Comparison of ENCODE assay signal across 18 cellular contexts in genomic region chr19:49829200-49829599, GRCh38. TPM values are rescaled to one million over a fixed set of nuclear protein-coding genes. Genes with fewer than 3 reads are reported as not detected.
DNase-seq lines count a peak whose midpoint lies in the region; ATAC-seq and TF ChIP-seq lines count a peak whose summit lies in the region.
"Had no signal": no experiment of that assay in that cellular context is flagged by ENCODE, and none has a peak within 500 bp of the region (broad histone marks: within the 10 kb centered on the region; RNA-seq: fewer than 3 reads in every experiment).

No MANE protein-coding gene starts in this region.

- H3K9me3 ChIP-seq in BLaER1 = no peaks in the 10 kb centered on the region
- no peaks in the 10 kb centered on the region for H3K9me3 ChIP-seq in psoas muscle
- H3K9me3 ChIP-seq: BE2C, Caco-2, HAP-1 had no signal

- H3K4me3 ChIP-seq in BLaER1 = no peak overlapping the region
- H3K4me3 ChIP-seq in psoas muscle = no peak overlapping the region
- H3K4me3 ChIP-seq: HAP-1 had no signal

- H3K9ac ChIP-seq in BLaER1 = no peak overlapping the region

- H3K27me3 Mint-ChIP-seq in stimulated activated naive B cell treated with anti-CD40 and anti-IgM and Interleukin-4, amounts not matched to agents 10 μg/mL and 1 μg/mL and 100 μg/mL, for 72 hours = no peaks in the 10 kb centered on the region
- H3K27me3 Mint-ChIP-seq: CD4-positive, CD25-positive, alpha-beta regulatory T cell had no signal

- peak in 1 of 4 donors; percentile 32 for ATAC-seq in psoas muscle
- no peak for ATAC-seq in stimulated activated naive B cell treated with anti-CD40 and anti-IgM and Interleukin-4, amounts not matched to agents 10 μg/mL and 1 μg/mL and 100 μg/mL, for 72 hours (replicated peaks)
- no peak for ATAC-seq in HG03280 (IDR thresholded peaks at IDR 0.05; ENCODE audit: unreplicated experiment)
- no peak for ATAC-seq in GM19351 (IDR thresholded peaks at IDR 0.05; ENCODE audit: unreplicated experiment)
- ATAC-seq in GM18873 (IDR thresholded peaks at IDR 0.05; ENCODE audit: low FRiP score, unreplicated experiment) = no peak
- ATAC-seq: CD8-positive, alpha-beta T cell had no signal

- POLR2A ChIA-PET in RWPE1 (lab: Yijun Ruan, JAX; ENCODE audit: low non-redundant PET) = no interaction called here

- CTCF ChIA-PET in RWPE1 (lab: Yijun Ruan, JAX) = no interaction called here

- peak overlapping the region; percentile 49 for H3K27ac Mint-ChIP-seq in stimulated activated naive B cell treated with anti-CD40 and anti-IgM and Interleukin-4, amounts not matched to agents 10 μg/mL and 1 μg/mL and 100 μg/mL, for 72 hours
- H3K27ac Mint-ChIP-seq: CD4-positive, CD25-positive, alpha-beta regulatory T cell; CD8-positive, alpha-beta T cell; HFFc6 had no signal

- no peak overlapping the region for H3K4me3 Mint-ChIP-seq in stimulated activated naive B cell treated with anti-CD40 and anti-IgM and Interleukin-4, amounts not matched to agents 10 μg/mL and 1 μg/mL and 100 μg/mL, for 72 hours
- H3K4me3 Mint-ChIP-seq: CD4-positive, CD25-positive, alpha-beta regulatory T cell; CD8-positive, alpha-beta T cell; HFFc6 had no signal

- TF ChIP-seq CTCF in RWPE1 (conservative IDR thresholded peaks at IDR 0.05; ENCODE audit: low read depth) (no peak), psoas muscle (IDR thresholded peaks at IDR 0.05) (no peak)

- H3K4me2 ChIP-seq in BLaER1 = peak overlapping the region; percentile 42; the same call in 1 of the 2 replicates

- peaks cover 7 to 12% of the 10 kb centered on the region in 2 donors for H3K4me1 Mint-ChIP-seq in stimulated activated naive B cell treated with anti-CD40 and anti-IgM and Interleukin-4, amounts not matched to agents 10 μg/mL and 1 μg/mL and 100 μg/mL, for 72 hours

- H3K9me3 Mint-ChIP-seq in stimulated activated naive B cell treated with anti-CD40 and anti-IgM and Interleukin-4, amounts not matched to agents 10 μg/mL and 1 μg/mL and 100 μg/mL, for 72 hours = no peaks in the 10 kb centered on the region
- H3K9me3 Mint-ChIP-seq: CD4-positive, CD25-positive, alpha-beta regulatory T cell; CD8-positive, alpha-beta T cell; HFFc6 had no signal

- peaks cover 28 to 43% of the 10 kb centered on the region in 2 donors for H3K36me3 Mint-ChIP-seq in stimulated activated naive B cell treated with anti-CD40 and anti-IgM and Interleukin-4, amounts not matched to agents 10 μg/mL and 1 μg/mL and 100 μg/mL, for 72 hours

- WGBS in psoas muscle, 3 donors = 29 to 44% (median 32%) methylated on average over 8 of the region's 8 CpGs

- intact Hi-C loops in psoas muscle (cut with DNase I) = no loop called here

- H4K20me1 ChIP-seq in BLaER1 = peaks cover 83% of the 10 kb centered on the region

- peaks cover 32% of the 10 kb centered on the region for H3K4me1 ChIP-seq in BLaER1
- H3K4me1 ChIP-seq in psoas muscle = peaks cover 31% of the 10 kb centered on the region
- H3K4me1 ChIP-seq: BE2C, Caco-2, HAP-1 had no signal

- H3K36me3 ChIP-seq in BLaER1 (peaks cover 96% of the 10 kb centered on the region), psoas muscle (ENCODE audit: insufficient read depth in 1 of 2, low read depth in 1 of 2) (peaks cover 0 to 64% of the 10 kb centered on the region in 2 donors)

- H3K27ac ChIP-seq in BLaER1 (no peak overlapping the region), RWPE1 (0 out of 2 replicates have a peak overlapping the region, but pooled peaks have one; percentile 0), psoas muscle (peak overlapping the region; percentile 53)
- H3K27ac ChIP-seq: 22Rv1, C4-2B had no signal

- DNase-seq in RWPE1 (ENCODE audit: low spot score) (no peak), psoas muscle (no peak)
- no peak for DNase-seq in stimulated activated naive B cell treated with anti-CD40 and anti-IgM and Interleukin-4, amounts not matched to agents 10 μg/mL and 1 μg/mL and 100 μg/mL, for 72 hours
- DNase-seq: BE2C; Caco-2; CD4-positive, CD25-positive, alpha-beta regulatory T cell; CD8-positive, alpha-beta T cell; DMS153; DND-41; GOT3; HFFc6 had no signal

- H3K27me3 ChIP-seq in BLaER1 = no peaks in the 10 kb centered on the region
- no peaks in the 10 kb centered on the region for H3K27me3 ChIP-seq in psoas muscle (ENCODE audit: insufficient read depth in 3 of 3, low read length in 2 of 3)
- H3K27me3 ChIP-seq: BE2C had no signal

RNA-seq across cellular contexts. Expression of gene MED25, which starts 11.1 kb away (rescaled TPM):
- total RNA-seq in psoas muscle = 10 to 100 TPM; 43.0 to 97.8 (median 69.7) TPM
- polyA plus RNA-seq in psoas muscle = 100 to 1,000 TPM in 1 of 3 donors, 10 to 100 TPM in 2; 24.5 to 125 (median 92.5) TPM

RNA-seq across cellular contexts. Expression of gene FUZ, which starts 16.1 kb away (rescaled TPM):
- 10 to 100 TPM; 20.9 to 33.7 (median 25.2) TPM for total RNA-seq in psoas muscle
- 10 to 100 TPM; 15.9 to 38.8 (median 28.6) TPM for polyA plus RNA-seq in psoas muscle

RNA-seq across cellular contexts. Expression of gene PTOV1, which starts 21.8 kb away (rescaled TPM):
- 100 to 1,000 TPM in 3 of 4 donors, 10 to 100 TPM in 1; 93.2 to 189 (median 151) TPM for total RNA-seq in psoas muscle
- polyA plus RNA-seq in psoas muscle = 100 to 1,000 TPM in 2 of 3 donors, 10 to 100 TPM in 1; 72.1 to 122 (median 106) TPM

RNA-seq across cellular contexts. Expression of gene PNKP, which starts 38.2 kb away (rescaled TPM):
- total RNA-seq in psoas muscle = 10 to 100 TPM; 20.6 to 28.2 (median 23.9) TPM
- 10 to 100 TPM; 16.7 to 31.9 (median 18.2) TPM for polyA plus RNA-seq in psoas muscle

RNA-seq across cellular contexts. Expression of gene AKT1S1, which starts 48.0 kb away (rescaled TPM):
- 10 to 100 TPM; 56.0 to 82.8 (median 57.2) TPM for total RNA-seq in psoas muscle
- polyA plus RNA-seq in psoas muscle = 100 to 1,000 TPM in 1 of 3 donors, 10 to 100 TPM in 2; 48.0 to 103 (median 76.0) TPM
